4 cellular contexts compared by ENCODE assay signal in the genomic region with DNA sequence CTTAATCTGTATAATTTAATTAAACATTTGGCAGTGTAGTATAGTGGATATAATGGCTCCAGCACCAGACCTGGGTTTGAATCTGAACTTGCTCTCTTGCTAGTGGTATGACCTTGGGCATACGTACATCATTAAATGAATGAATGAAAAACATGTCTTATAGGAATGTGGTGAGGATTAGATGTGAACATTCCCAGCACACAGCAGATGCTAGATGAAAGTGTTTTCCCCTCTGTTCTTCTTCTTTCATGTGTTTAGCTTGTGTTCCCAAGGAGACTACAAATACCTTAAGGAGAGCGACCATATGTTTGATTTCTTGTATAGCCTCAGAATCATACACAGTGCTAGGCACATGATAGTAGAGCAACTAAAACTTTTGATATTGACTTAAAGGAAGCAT. TPM values are rescaled to one million over a fixed set of nuclear protein-coding genes. Genes with fewer than 3 reads are reported as not detected.
"Had no signal": no experiment of that assay in that cellular context is flagged by ENCODE, and none has a peak within 500 bp of the region (broad histone marks: within the 10 kb centered on the region; RNA-seq: fewer than 3 reads in every experiment).

No MANE protein-coding gene starts in this region.

- DNase-seq: GDM1, GF-D8 had no signal

- ATAC-seq: GM12878 had no signal

- H3K4me3 ChIP-seq: GM12878 had no signal

RNA-seq across cellular contexts. Expression of gene CT47B1, which starts 56.5 kb away (rescaled TPM):
- total RNA-seq: G401, GM12878 had no signal
- polyA plus RNA-seq: GM12878 had no signal
